ENCODE assay signal across 14 cellular contexts in the genomic region with DNA sequence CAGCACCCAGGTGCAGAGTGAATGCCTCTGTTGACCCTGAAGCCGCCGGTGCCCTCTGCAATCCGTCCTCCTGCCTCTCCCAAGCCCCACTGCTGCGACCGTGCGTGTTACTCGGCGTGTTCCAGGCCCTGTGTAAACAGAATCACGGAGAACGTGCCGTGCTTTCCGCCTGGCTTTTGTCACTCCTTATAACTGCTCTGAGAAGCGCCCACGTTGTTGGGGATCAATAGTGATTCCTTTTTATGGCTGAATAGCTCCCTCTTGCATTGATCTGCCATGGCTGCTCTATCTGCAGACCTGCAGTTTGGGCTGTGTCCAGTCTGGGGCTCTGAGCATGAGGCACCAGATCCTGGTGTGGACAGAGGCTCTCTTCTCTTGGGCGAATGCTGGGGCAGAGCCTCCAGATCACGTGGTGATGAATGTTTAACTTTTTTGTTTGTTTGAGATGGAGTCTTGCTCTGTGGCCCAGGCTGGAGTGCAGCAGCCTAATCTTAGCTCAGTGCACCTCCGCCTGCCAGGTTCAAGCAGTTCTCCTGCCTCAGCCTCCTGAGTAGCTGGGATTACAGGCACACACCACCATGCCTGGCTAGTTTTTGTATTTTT. TPM values are rescaled to one million over a fixed set of nuclear protein-coding genes. Genes with fewer than 3 reads are reported as not detected.
DNase-seq lines count a peak whose midpoint lies in the region; ATAC-seq, FAIRE-seq and TF ChIP-seq lines count a peak whose summit lies in the region.
"Had no signal": no experiment of that assay in that cellular context is flagged by ENCODE, and none has a peak within 500 bp of the region (broad histone marks: within the 10 kb centered on the region; RNA-seq: fewer than 3 reads in every experiment).

No MANE protein-coding gene starts in this region.

- intact Hi-C loops in K562 (cut with micrococcal nuclease): no loop called here
- intact Hi-C loops in lower lobe of right lung (cut with DNase I): no loop called here

- H3K27me3 ChIP-seq in K562 (ENCODE audit: control insufficient read depth in 2 of 2, insufficient read depth in 2 of 2, low read length in 2 of 2) (peaks cover 6 to 14% of the 10 kb centered on the region in 2 experiments; a peak in 3 of 5 replicates), lower lobe of right lung (ENCODE audit: low read depth) (no peaks in the 10 kb centered on the region), tibial nerve (no peaks in the 10 kb centered on the region)

- no TSS peak for BruUV-seq in K562 (replicated peaks; lab: Mats Ljungman, UMichigan)

- H3K27me3 Mint-ChIP-seq in mesothelial cell of epicardium (ENCODE audit: low read depth): no peaks in the 10 kb centered on the region
- H3K27me3 Mint-ChIP-seq: activated naive CD8-positive, alpha-beta T cell; central memory CD8-positive, alpha-beta T cell had no signal

- H3K9me3 Mint-ChIP-seq in mesothelial cell of epicardium: peaks cover 2% of the 10 kb centered on the region
- H3K9me3 Mint-ChIP-seq: central memory CD8-positive, alpha-beta T cell had no signal

- TF ChIP-seq EP300 in K562 (IDR thresholded peaks at IDR 0.05; ENCODE audit: low read length) (no peak), tibial nerve (IDR thresholded peaks at IDR 0.05) (no peak)

- H4K20me1 ChIP-seq in K562 (replicated peaks; ENCODE audit: control insufficient read depth, insufficient read depth, low read length): no peaks in the 10 kb centered on the region

- no peak overlapping the region for H3K4me3 ChIP-seq in K562
- no peak overlapping the region for H3K4me3 ChIP-seq in lower lobe of right lung
- H3K4me3 ChIP-seq in tibial nerve: no peak overlapping the region
- H3K4me3 ChIP-seq: SK-N-MC had no signal

- H3K27ac ChIP-seq in 22Rv1 (peak overlapping the region; percentile 81), K562 (ENCODE audit: extremely low read depth, low read depth, low read length) (no peak overlapping the region), lower lobe of right lung (no peak overlapping the region), tibial nerve (no peak overlapping the region)
- H3K27ac ChIP-seq: SK-N-MC had no signal

- no peak overlapping the region for H3K9ac ChIP-seq in K562 (ENCODE audit: insufficient read depth in 1 of 2, low read depth in 2 of 2, low read length in 2 of 2)

- H3K4me1 ChIP-seq in K562 (replicated peaks in 1 of 2; ENCODE audit: control insufficient read depth in 2 of 2, insufficient read depth in 2 of 2, low read length in 2 of 2): peaks cover 0 to 4% of the 10 kb centered on the region in 2 experiments; a peak in 1 of 5 replicates
- no peaks in the 10 kb centered on the region for H3K4me1 ChIP-seq in lower lobe of right lung
- no peaks in the 10 kb centered on the region for H3K4me1 ChIP-seq in tibial nerve

- in situ Hi-C loops in K562 (cut with MboI): no loop called here

- H3K36me3 Mint-ChIP-seq in mesothelial cell of epicardium: peaks cover 26% of the 10 kb centered on the region

- no peak overlapping the region for H3K4me2 ChIP-seq in K562 (ENCODE audit: insufficient read depth, low read length)

- no peaks in the 10 kb centered on the region for H3K4me1 Mint-ChIP-seq in mesothelial cell of epicardium
- H3K4me1 Mint-ChIP-seq: central memory CD8-positive, alpha-beta T cell had no signal

- POLR2A ChIA-PET in K562 (lab: Yijun Ruan, JAX): interaction anchor here (1.1 kb wide), 1 partner anchor 56 kb away, joined by 3 read pairs; no protein-coding TSS in a partner anchor

- H3K79me2 ChIP-seq in K562 (ENCODE audit: control insufficient read depth, insufficient read depth, low read length): no peaks in the 10 kb centered on the region

- FAIRE-seq in H54 (lab: Jason Lieb, UNC): no peak
- no peak for FAIRE-seq in K562 (lab: Jason Lieb, UNC)
- FAIRE-seq: endometrium had no signal

- H3K27ac Mint-ChIP-seq in mesothelial cell of epicardium: no peak overlapping the region
- H3K27ac Mint-ChIP-seq: activated naive CD8-positive, alpha-beta T cell; HFFc6 had no signal

- TF ChIP-seq CTCF in 22Rv1 (IDR thresholded peaks at IDR 0.05): no peak
- TF ChIP-seq CTCF in K562 (IDR thresholded peaks at IDR 0.05 in 2 of 3, conservative IDR thresholded peaks at IDR 0.05 in 1 of 3; ENCODE audit: insufficient read depth in 2 of 3, low read depth in 1 of 3, low read length in 3 of 3): no peak
- no peak for TF ChIP-seq CTCF in lower lobe of right lung (IDR thresholded peaks at IDR 0.05)
- no peak for TF ChIP-seq CTCF in mesothelial cell of epicardium (IDR thresholded peaks at IDR 0.05; ENCODE audit: unreplicated experiment)
- no peak for TF ChIP-seq CTCF in tibial nerve (IDR thresholded peaks at IDR 0.05)

- no peak overlapping the region for H2AFZ ChIP-seq in K562 (ENCODE audit: low read depth, low read length)

- peak; percentile 48 for DNase-seq in H54 (ENCODE audit: insufficient read length, low spot score)
- DNase-seq in K562 (ENCODE audit: extremely low read depth in 1 of 4, low spot score in 3 of 4): no peak
- DNase-seq in lower lobe of right lung: peak; percentile 46
- DNase-seq in T-helper 1 cell: no peak
- DNase-seq in inferior parietal cortex (ENCODE audit: extremely low spot score): no peak
- no peak for DNase-seq in mesothelial cell of epicardium (ENCODE audit: low spot score in 2 of 2, unreplicated experiment in 2 of 2)
- DNase-seq in tibial nerve (ENCODE audit: low spot score in 2 of 2): no peak
- DNase-seq: activated CD8-positive, alpha-beta memory T cell treated with anti-CD3 and anti-CD28 coated beads, Interleukin-2, amount 50 U/mL, for 48 hours; HFFc6 had no signal

- no peak for TF ChIP-seq RAD21 in K562 (CRISPR knock-in tag; conservative IDR thresholded peaks at IDR 0.05 in 1 of 2, IDR thresholded peaks at IDR 0.05 in 1 of 2)

- H3K9me1 ChIP-seq in K562 (ENCODE audit: control insufficient read depth, insufficient read depth, low read length): no peaks in the 10 kb centered on the region

- 50% methylated on average over 15 of the region's 17 CpGs for WGBS in K562 (ENCODE audit: insufficient coverage, low coverage, missing lambda C conversion rate)
- 72 to 74% methylated on average over 17 of the region's 17 CpGs for WGBS in tibial nerve, 2 donors

- ATAC-seq in K562: peak; percentile 47; the same call in 2 of the 3 replicates
- ATAC-seq in lower lobe of right lung: no peak

- H3K36me3 ChIP-seq in K562 (ENCODE audit: control insufficient read depth, insufficient read depth, low read length) (no peaks in the 10 kb centered on the region), lower lobe of right lung (no peaks in the 10 kb centered on the region), tibial nerve (peaks cover 0 to 5% (median 0%) of the 10 kb centered on the region in 3 donors)

- H3K9me3 ChIP-seq in K562 (replicated peaks; ENCODE audit: control insufficient read depth, insufficient read depth, low read depth, low read length) (no peaks in the 10 kb centered on the region), lower lobe of right lung (no peaks in the 10 kb centered on the region), tibial nerve (no peaks in the 10 kb centered on the region)

- TF ChIP-seq POLR2A in H54 (IDR thresholded peaks at IDR 0.05; ENCODE audit: low read depth, low read length) (no peak), K562 (conservative IDR thresholded peaks at IDR 0.05) (no peak), tibial nerve (IDR thresholded peaks at IDR 0.05) (no peak)

- CTCF ChIA-PET in K562 (lab: Yijun Ruan, JAX; ENCODE audit: low intra/inter-chr PET ratio): no interaction called here

- no peak overlapping the region for H3K4me3 Mint-ChIP-seq in mesothelial cell of epicardium
- H3K4me3 Mint-ChIP-seq: activated naive CD8-positive, alpha-beta T cell; central memory CD8-positive, alpha-beta T cell; HFFc6 had no signal

RNA-seq across cellular contexts. Expression of gene ADPRHL1, which starts 15.8 kb away (rescaled TPM):
- 0.32 and 0.46 TPM in 2 replicates for total RNA-seq in K562 (2011; cell fraction: chromatin; rRNA removed; ENCODE audit: low replicate concordance)
- total RNA-seq in K562 (2011; cell fraction: nucleolus; rRNA removed): 1.3 and 1.5 TPM in 2 replicates
- 0.37 TPM in 1 of 2 replicates, not detected in the other for total RNA-seq in K562 (2011; cell fraction: nucleoplasm; rRNA removed)
- 0.27 and 0.49 TPM in 2 replicates for total RNA-seq in K562 (2014; rRNA removed)
- 0.35 and 0.55 TPM in 2 replicates for total RNA-seq in K562 (2014; rRNA removed; fragmentation: Illumina TruSeq; extraction: Trizol)
- 0.68 and 0.76 TPM in 2 replicates for total RNA-seq in K562 (2015; rRNA removed; fragmentation: Illumina TruSeq; extraction: Trizol)
- total RNA-seq in K562 (2021): 0.31 and 0.54 TPM in 2 replicates
- 0.29 and 0.38 TPM in 2 replicates for polyA plus RNA-seq in K562 (2011; rRNA removed)
- polyA plus RNA-seq in K562 (2011; cell fraction: cytosol; rRNA removed): 0.37 and 0.52 TPM in 2 replicates
- 0.29 and 0.53 TPM in 2 replicates for polyA plus RNA-seq in K562 (2011; cell fraction: nucleus; rRNA removed)
- polyA plus RNA-seq in K562 (2012): 0.73 and 0.97 TPM in 2 replicates
- polyA plus RNA-seq in K562 (2014; fragmentation: Illumina TruSeq; extraction: Trizol): 0.19 and 0.43 TPM in 2 replicates
- polyA plus RNA-seq in K562 (2014; fragmentation: Nextera tagmentation; extraction: Ambion mirVana): under 1 TPM in 1 of 2 experiments, not detected in 1; 0.06 TPM
- 0.49 and 0.58 TPM in 2 replicates for polyA plus RNA-seq in K562 (2014; rRNA removed)
- 0.18 and 0.21 TPM in 2 replicates for polyA minus RNA-seq in K562 (2011; rRNA and poly(A)+ RNA removed)
- polyA minus RNA-seq in K562 (2011; cell fraction: cytosol; rRNA and poly(A)+ RNA removed): 0.76 TPM in 1 of 2 replicates, not detected in the other
- polyA minus RNA-seq in K562 (2011; cell fraction: nucleus; rRNA and poly(A)+ RNA removed): 0.54 and 1.00 TPM in 2 replicates
- 2.7 TPM for total RNA-seq in lower lobe of right lung
- 3.4 to 4.2 TPM (median 4.1 TPM) in 3 replicates for total RNA-seq in mesothelial cell of epicardium
- total RNA-seq in tibial nerve: 10 to 100 TPM in 2 of 4 donors, 1 to 10 TPM in 2; 6.9 to 15.5 (median 12.6) TPM

RNA-seq across cellular contexts. Expression of gene DCUN1D2, which starts 53.0 kb away (rescaled TPM):
- total RNA-seq in K562 (2011; cell fraction: chromatin; rRNA removed; ENCODE audit: low replicate concordance): 59.2 and 77.8 TPM in 2 replicates
- 25.3 and 28.3 TPM in 2 replicates for total RNA-seq in K562 (2011; cell fraction: nucleolus; rRNA removed)
- total RNA-seq in K562 (2011; cell fraction: nucleoplasm; rRNA removed): 33.1 and 34.6 TPM in 2 replicates
- 9.7 and 13.3 TPM in 2 replicates for total RNA-seq in K562 (2014; rRNA removed)
- 10.0 and 11.1 TPM in 2 replicates for total RNA-seq in K562 (2014; rRNA removed; fragmentation: Illumina TruSeq; extraction: Trizol)
- total RNA-seq in K562 (2015; rRNA removed; fragmentation: Illumina TruSeq; extraction: Trizol): 10.0 and 10.9 TPM in 2 replicates
- total RNA-seq in K562 (2021): 12.1 and 16.8 TPM in 2 replicates
- 9.9 and 12.9 TPM in 2 replicates for polyA plus RNA-seq in K562 (2011; rRNA removed)
- polyA plus RNA-seq in K562 (2011; cell fraction: cytosol; rRNA removed): 9.1 and 10.1 TPM in 2 replicates
- polyA plus RNA-seq in K562 (2011; cell fraction: nucleus; rRNA removed): 19.2 and 27.0 TPM in 2 replicates
- polyA plus RNA-seq in K562 (2012): 9.2 and 9.6 TPM in 2 replicates
- polyA plus RNA-seq in K562 (2014; fragmentation: Illumina TruSeq; extraction: Trizol): 11.6 and 12.0 TPM in 2 replicates
- 1 to 10 TPM; 2.1 to 2.2 TPM for polyA plus RNA-seq in K562 (2014; fragmentation: Nextera tagmentation; extraction: Ambion mirVana)
- polyA plus RNA-seq in K562 (2014; rRNA removed): 15.8 and 16.7 TPM in 2 replicates
- 17.1 and 18.5 TPM in 2 replicates for polyA minus RNA-seq in K562 (2011; rRNA and poly(A)+ RNA removed)
- 4.5 and 4.9 TPM in 2 replicates for polyA minus RNA-seq in K562 (2011; cell fraction: cytosol; rRNA and poly(A)+ RNA removed)
- polyA minus RNA-seq in K562 (2011; cell fraction: nucleus; rRNA and poly(A)+ RNA removed): 8.6 and 10.1 TPM in 2 replicates
- total RNA-seq in lower lobe of right lung: 16.8 TPM
- 34.8 to 43.3 TPM (median 40.2 TPM) in 3 replicates for total RNA-seq in mesothelial cell of epicardium
- total RNA-seq in tibial nerve: 10 to 100 TPM; 16.3 to 28.0 (median 21.0) TPM

Comparison
In these comparisons a context has a peak if more than half of its experiments do, and no peak if none do; other contexts are left out.
1. DNase-seq: peak in H54 (single experiment) and lower lobe of right lung (single experiment); none in K562 (0 of 4), T-helper 1 cell (0 of 5), inferior parietal cortex (single experiment), mesothelial cell of epicardium (0 of 2) and tibial nerve (0 of 2).